In genomic region chr2:239201531-239201876, GRCh38 we compare ENCODE assay signal across 15 cellular contexts.
DNase-seq lines count a peak whose midpoint lies in the region; ATAC-seq and TF ChIP-seq lines count a peak whose summit lies in the region.
"Had no signal": no experiment of that assay in that cellular context is flagged by ENCODE, and none has a peak within 500 bp of the region (broad histone marks: within the 10 kb centered on the region; RNA-seq: fewer than 3 reads in every experiment).

No MANE protein-coding gene starts in this region.

- intact Hi-C loops in cardiac septum (cut with DNase I), result no loop called here
- intact Hi-C loops in psoas muscle (cut with DNase I), result no loop called here

- peaks cover 68% of the 10 kb centered on the region for H3K4me1 ChIP-seq in psoas muscle

- no peaks in the 10 kb centered on the region for H3K9me3 ChIP-seq in psoas muscle

- 24 to 26% (median 25%) methylated on average over 6 of the region's 6 CpGs for WGBS in psoas muscle, 3 donors

- ATAC-seq in psoas muscle (peak; percentile 61 to 80 (median 76)), HG03280 (IDR thresholded peaks at IDR 0.05; ENCODE audit: unreplicated experiment) (no peak), HG02571 (IDR thresholded peaks at IDR 0.05; ENCODE audit: unreplicated experiment) (no peak), GM18873 (IDR thresholded peaks at IDR 0.05; ENCODE audit: low FRiP score, unreplicated experiment) (no peak)
- ATAC-seq: natural killer cell; stimulated activated naive CD8-positive, alpha-beta T cell treated with anti-CD3 and anti-CD28 coated beads, Interleukin-15, Interleukin-2, amounts not matched to agents 100 U/mL and 50 U/mL, for 24 hours had no signal

- H3K27ac ChIP-seq in angular gyrus (ENCODE audit: low read depth, low read length) (peak overlapping the region; percentile 56), psoas muscle (peak overlapping the region; percentile 89), coronary artery (no peak overlapping the region)

- TF ChIP-seq CTCF in psoas muscle (IDR thresholded peaks at IDR 0.05) (no peak), coronary artery (IDR thresholded peaks at IDR 0.05) (no peak)

- DNase-seq in AG20443 (ENCODE audit: low spot score) (peak; percentile 58), cardiac septum (ENCODE audit: low spot score) (peak; percentile 87), psoas muscle (peak; percentile 50 to 80), coronary artery (ENCODE audit: low spot score) (no peak)
- DNase-seq: ACHN; activated CD4-positive, alpha-beta memory T cell treated with anti-CD3 and anti-CD28 coated beads, Interleukin-2, amount 10 ng/mL, durations not matched to agents 7 days and 5 days; activated effector memory CD4-positive, alpha-beta T cell treated with Interleukin-2 at 50 U/mL for 16 hours; natural killer cell; NCI-H2107; stimulated activated naive CD8-positive, alpha-beta T cell treated with anti-CD3 and anti-CD28 coated beads, Interleukin-15, Interleukin-2, amounts not matched to agents 100 U/mL and 50 U/mL, for 24 hours; T1000 had no signal

- H3K4me3 ChIP-seq in psoas muscle (peak overlapping the region; percentile 47), coronary artery (no peak overlapping the region)

- no peaks in the 10 kb centered on the region for H3K27me3 ChIP-seq in psoas muscle (ENCODE audit: insufficient read depth in 3 of 3, low read length in 2 of 3)

- H3K36me3 ChIP-seq in psoas muscle (ENCODE audit: insufficient read depth in 1 of 2, low read depth in 1 of 2), result peaks cover 0 to 20% of the 10 kb centered on the region in 2 donors

Comparison
In these comparisons a context has a peak if more than half of its experiments do, and no peak if none do; other contexts are left out.
1. H3K27ac ChIP-seq: peak in angular gyrus (single experiment) and psoas muscle (single experiment); none in coronary artery (0 of 2).
2. ATAC-seq: peak in psoas muscle (4 of 4); none in HG03280 (single experiment), HG02571 (single experiment) and GM18873 (single experiment).